Comparison of ENCODE assay signal across 16 cellular contexts in the genomic region with DNA sequence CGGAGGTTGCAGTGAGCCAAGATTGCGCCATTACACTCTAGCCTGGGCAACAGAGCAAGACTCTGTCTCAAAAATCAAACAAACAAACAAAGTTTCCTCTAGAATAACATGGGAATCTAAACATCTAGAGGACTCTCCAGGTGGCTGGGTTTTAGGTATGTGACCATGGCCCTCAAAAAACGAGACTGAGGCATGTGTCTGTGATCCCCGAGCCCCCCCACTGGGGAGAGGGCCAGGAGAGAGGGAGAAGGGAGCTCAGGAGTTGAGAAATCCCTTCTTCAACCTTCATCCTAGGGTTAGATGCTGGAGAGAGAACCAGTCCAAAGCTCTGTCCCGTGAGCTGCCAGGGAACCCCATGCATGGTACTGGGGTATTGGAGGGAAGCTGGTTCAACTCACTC.
"Had no signal": no experiment of that assay in that cellular context is flagged by ENCODE, and none has a peak within 500 bp of the region (broad histone marks: within the 10 kb centered on the region; RNA-seq: fewer than 3 reads in every experiment).

No MANE protein-coding gene starts in this region.

- H3K36me3 ChIP-seq: brain microvascular endothelial cell, esophagus muscularis mucosa, SJCRH30 had no signal

- H3K27me3 ChIP-seq: brain microvascular endothelial cell, esophagus muscularis mucosa, SJCRH30, testis had no signal

- ATAC-seq: activated CD4-positive, CD25-positive, alpha-beta regulatory T cell treated with anti-CD3 and anti-CD28 coated beads, Interleukin-2, amount 50 U/mL, for 24 hours; activated CD8-positive, alpha-beta memory T cell treated with anti-CD3 and anti-CD28 coated beads, Interleukin-2, amount 10 ng/mL, durations not matched to agents 7 days and 5 days; activated naive CD4-positive, alpha-beta T cell treated with anti-CD3 and anti-CD28 coated beads, Interleukin-2, amount 50 U/mL, for 72 hours had no signal

- H3K9me3 ChIP-seq: esophagus muscularis mucosa, SJCRH30, testis had no signal

- H3K27ac ChIP-seq: brain microvascular endothelial cell, testis had no signal

- DNase-seq: activated CD4-positive, alpha-beta T cell treated with anti-CD3 and anti-CD28 coated beads, Interleukin-2, amount 50 U/mL, for 4 hours; activated CD8-positive, alpha-beta memory T cell treated with anti-CD3 and anti-CD28 coated beads, Interleukin-2, amount 10 ng/mL, durations not matched to agents 7 days and 5 days; activated effector memory CD4-positive, alpha-beta T cell treated with anti-CD3 and anti-CD28 coated beads, Interleukin-2, amount 50 U/mL, for 16 hours; activated T-cell treated with anti-CD3 and anti-CD28 coated beads, Interleukin-2, amount 50 U/mL, for 24 hours; amniotic stem cell; cerebellar nuclear complex; glutamatergic neuron; posterior cingulate gyrus; SJCRH30; stimulated activated CD4-positive, alpha-beta T cell treated with anti-CD3 and anti-CD28 coated beads, Interleukin-2, amount 100 ng/mL, for 48 hours; stimulated activated naive CD4-positive, alpha-beta T cell treated with Interleukin-2 at 50 U/mL for 16 hours; testis had no signal

- H3K4me3 ChIP-seq: esophagus muscularis mucosa, SJCRH30, testis had no signal
